Comparison of ENCODE assay signal across 14 cellular contexts in the genomic region with DNA sequence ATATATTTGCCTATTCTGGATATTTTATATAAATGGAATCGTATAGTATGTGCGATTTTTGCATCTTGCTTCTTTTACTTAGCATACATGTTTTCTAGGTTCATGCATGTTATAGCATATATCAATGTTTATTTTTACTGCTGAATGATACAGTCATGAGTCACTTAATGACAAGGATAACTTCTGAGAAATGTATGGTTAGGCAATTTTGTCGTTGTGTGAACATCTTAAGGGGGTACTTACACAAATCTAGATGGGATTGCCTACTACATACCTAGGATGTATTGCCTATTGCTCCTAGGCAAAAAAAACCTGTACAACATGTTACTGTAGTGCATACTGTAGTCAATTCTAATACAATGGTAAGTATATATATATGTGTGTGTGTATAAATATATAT. TPM values are rescaled to one million over a fixed set of nuclear protein-coding genes. Genes with fewer than 3 reads are reported as not detected.
A peak's percentile ranks its signal among the peaks of the same experiment; 100 is the strongest.
DNase-seq lines count a peak whose midpoint lies in the region; ATAC-seq lines count a peak whose summit lies in the region.
"Had no signal": no experiment of that assay in that cellular context is flagged by ENCODE, and none has a peak within 500 bp of the region (broad histone marks: within the 10 kb centered on the region; RNA-seq: fewer than 3 reads in every experiment).

No MANE protein-coding gene starts in this region.

- H3K4me1 Mint-ChIP-seq in activated CD4-positive, alpha-beta T cell treated with anti-CD3 and anti-CD28 coated beads, Interleukin-2, amount 10 ng/mL, durations not matched to agents 24 days and 14 days, result peaks cover 68% of the 10 kb centered on the region

- no peaks in the 10 kb centered on the region for H3K9me3 Mint-ChIP-seq in activated CD4-positive, alpha-beta T cell treated with anti-CD3 and anti-CD28 coated beads, Interleukin-2, amount 10 ng/mL, durations not matched to agents 24 days and 14 days
- H3K9me3 Mint-ChIP-seq: type B pancreatic cell had no signal

- ATAC-seq in esophagus mucosa, result peak; percentile 78

- no peak overlapping the region for H3K9ac ChIP-seq in skeletal muscle satellite cell (ENCODE audit: low read depth, low read length)

- H3K4me3 ChIP-seq in skeletal muscle satellite cell (ENCODE audit: low read length), result no peak overlapping the region

- peak overlapping the region; percentile 57 for H3K4me3 Mint-ChIP-seq in activated CD4-positive, alpha-beta T cell treated with anti-CD3 and anti-CD28 coated beads, Interleukin-2, amount 10 ng/mL, durations not matched to agents 24 days and 14 days
- H3K4me3 Mint-ChIP-seq: type B pancreatic cell had no signal

- DNase-seq in activated CD4-positive, alpha-beta T cell treated with anti-CD3 and anti-CD28 coated beads, Interleukin-2, amount 10 ng/mL, durations not matched to agents 24 days and 14 days, result no peak
- no peak for DNase-seq in activated CD4-positive, alpha-beta T cell treated with anti-CD3 and anti-CD28 coated beads, Interleukin-2, amount 50 U/mL, for 4 hours
- DNase-seq in RKO (ENCODE audit: low spot score), result peak; percentile 59
- DNase-seq in kidney tubule cell (ENCODE audit: low spot score), result no peak
- DNase-seq in GDM1 (lab: John Stamatoyannopoulos, UW), result no peak
- no peak for DNase-seq in stimulated activated CD4-positive, alpha-beta T cell treated with anti-CD3 and anti-CD28 coated beads, Interleukin-12 subunit alpha, Interleukin-12 subunit beta, amount 100 ng/mL, for 4 hours
- DNase-seq: brain microvascular endothelial cell, DMS 273 treated with DMSO at 0.1 percent for 48 hours, islet precursor cell, KG1, NCI-H2171 had no signal

- peaks cover 23% of the 10 kb centered on the region for H3K36me3 Mint-ChIP-seq in activated CD4-positive, alpha-beta T cell treated with anti-CD3 and anti-CD28 coated beads, Interleukin-2, amount 10 ng/mL, durations not matched to agents 24 days and 14 days (ENCODE audit: low read depth)
- H3K36me3 Mint-ChIP-seq: type B pancreatic cell had no signal

- H3K4me1 ChIP-seq in skeletal muscle satellite cell (ENCODE audit: control insufficient read depth, insufficient read depth, low read length), result peaks cover 26% of the 10 kb centered on the region

- intact Hi-C loops in activated CD4-positive, alpha-beta T cell treated with anti-CD3 and anti-CD28 coated beads, Interleukin-2, amount 10 ng/mL, durations not matched to agents 24 days and 14 days (cut with micrococcal nuclease), result loop anchor here (1.0 to 5.0 kb wide), 3 partner anchors 8 to 42 kb away; no protein-coding TSS in a partner anchor

- no peaks in the 10 kb centered on the region for H3K27me3 ChIP-seq in skeletal muscle satellite cell (ENCODE audit: control insufficient read depth, insufficient read depth, low read length)
- H3K27me3 ChIP-seq: brain microvascular endothelial cell had no signal

- no peaks in the 10 kb centered on the region for H3K36me3 ChIP-seq in skeletal muscle satellite cell (ENCODE audit: insufficient read depth, low read length)
- H3K36me3 ChIP-seq: brain microvascular endothelial cell had no signal

- H3K27ac Mint-ChIP-seq in activated CD4-positive, alpha-beta T cell treated with anti-CD3 and anti-CD28 coated beads, Interleukin-2, amount 10 ng/mL, durations not matched to agents 24 days and 14 days, result no peak overlapping the region
- H3K27ac Mint-ChIP-seq: type B pancreatic cell had no signal

- H3K4me2 ChIP-seq in skeletal muscle satellite cell (ENCODE audit: low read length), result peak overlapping the region; percentile 14

- H3K9me3 ChIP-seq in skeletal muscle satellite cell (replicated peaks; ENCODE audit: low read length), result no peaks in the 10 kb centered on the region

- no peaks in the 10 kb centered on the region for H3K27me3 Mint-ChIP-seq in activated CD4-positive, alpha-beta T cell treated with anti-CD3 and anti-CD28 coated beads, Interleukin-2, amount 10 ng/mL, durations not matched to agents 24 days and 14 days
- H3K27me3 Mint-ChIP-seq: type B pancreatic cell had no signal

RNA-seq across cellular contexts. Expression of a gene that starts 8.8 kb away (rescaled TPM):
- 102 and 112 TPM in 2 replicates for total RNA-seq in activated CD4-positive, alpha-beta T cell treated with anti-CD3 and anti-CD28 coated beads, Interleukin-2, amount 10 ng/mL, durations not matched to agents 24 days and 14 days
- total RNA-seq in esophagus mucosa, result 45.1 TPM
- 41.9 and 62.4 TPM in 2 replicates for total RNA-seq in skeletal muscle satellite cell (2012; rRNA removed)
